ENCODE assay signal across 2 cellular contexts in genomic region chr4:150074064-150074463, GRCh38.
TF ChIP-seq lines count a peak whose summit lies in the region.

No MANE protein-coding gene starts in this region.

TF ChIP-seq in HepG2, 621 proteins besides CTCF, POLR2A, EP300 and RAD21:
- TF ChIP-seq MAFK (conservative IDR thresholded peaks at IDR 0.05 in 1 of 2, IDR thresholded peaks at IDR 0.05 in 1 of 2; ENCODE audit: low read length in 2 of 2) (peak in 1 of 2 experiments; percentile 61; a peak in 3 of 4 replicates), ZNF253 (CRISPR knock-in tag; IDR thresholded peaks at IDR 0.05; ENCODE audit: borderline replicate concordance) (no peak), CC2D1A (CRISPR knock-in tag; IDR thresholded peaks at IDR 0.05) (no peak), SP5 (CRISPR knock-in tag; IDR thresholded peaks at IDR 0.05; ENCODE audit: borderline replicate concordance, low read depth) (no peak), MAFF (IDR thresholded peaks at IDR 0.05; ENCODE audit: low read depth, low read length) (peak; percentile 35; the same call in 1 of the 2 replicates), CBFB (CRISPR knock-in tag; IDR thresholded peaks at IDR 0.05) (no peak), IKZF5 (CRISPR knock-in tag; IDR thresholded peaks at IDR 0.05) (no peak), ZFY (CRISPR knock-in tag; IDR thresholded peaks at IDR 0.05) (no peak), ZNF382 (CRISPR knock-in tag; IDR thresholded peaks at IDR 0.05; ENCODE audit: borderline replicate concordance) (no peak)
- TF ChIP-seq, protein P1, sequence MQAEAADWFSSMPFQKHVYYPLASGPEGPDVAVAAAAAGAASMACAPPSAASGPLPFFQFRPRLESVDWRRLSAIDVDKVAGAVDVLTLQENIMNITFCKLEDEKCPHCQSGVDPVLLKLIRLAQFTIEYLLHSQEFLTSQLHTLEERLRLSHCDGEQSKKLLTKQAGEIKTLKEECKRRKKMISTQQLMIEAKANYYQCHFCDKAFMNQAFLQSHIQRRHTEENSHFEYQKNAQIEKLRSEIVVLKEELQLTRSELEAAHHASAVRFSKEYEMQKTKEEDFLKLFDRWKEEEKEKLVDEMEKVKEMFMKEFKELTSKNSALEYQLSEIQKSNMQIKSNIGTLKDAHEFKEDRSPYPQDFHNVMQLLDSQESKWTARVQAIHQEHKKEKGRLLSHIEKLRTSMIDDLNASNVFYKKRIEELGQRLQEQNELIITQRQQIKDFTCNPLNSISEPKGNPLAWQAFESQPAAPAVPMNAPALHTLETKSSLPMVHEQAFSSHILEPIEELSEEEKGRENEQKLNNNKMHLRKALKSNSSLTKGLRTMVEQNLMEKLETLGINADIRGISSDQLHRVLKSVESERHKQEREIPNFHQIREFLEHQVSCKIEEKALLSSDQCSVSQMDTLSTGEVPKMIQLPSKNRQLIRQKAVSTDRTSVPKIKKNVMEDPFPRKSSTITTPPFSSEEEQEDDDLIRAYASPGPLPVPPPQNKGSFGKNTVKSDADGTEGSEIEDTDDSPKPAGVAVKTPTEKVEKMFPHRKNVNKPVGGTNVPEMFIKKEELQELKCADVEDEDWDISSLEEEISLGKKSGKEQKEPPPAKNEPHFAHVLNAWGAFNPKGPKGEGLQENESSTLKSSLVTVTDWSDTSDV (CRISPR knock-in tag; IDR thresholded peaks at IDR 0.05), result no peak
- TF ChIP-seq, protein P2, sequence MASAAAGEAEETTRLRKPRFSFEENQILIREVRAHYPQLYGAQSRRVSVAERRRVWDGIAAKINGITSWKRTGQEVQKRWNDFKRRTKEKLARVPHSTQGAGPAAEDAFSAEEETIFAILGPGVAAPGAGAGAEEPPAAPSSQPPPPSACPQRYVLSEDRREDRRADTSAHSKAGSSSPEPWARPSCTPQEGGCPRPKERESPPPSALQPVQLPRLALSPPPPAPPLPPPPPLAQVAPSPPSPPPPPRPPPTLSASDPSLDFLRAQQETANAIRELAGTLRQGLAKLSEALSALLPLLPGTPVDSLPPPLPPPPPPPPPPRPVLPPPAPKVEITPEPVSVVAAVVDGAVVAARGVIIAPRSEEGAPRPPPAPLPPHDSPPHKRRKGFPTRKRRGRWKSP (CRISPR knock-in tag; IDR thresholded peaks at IDR 0.05), result no peak

TF ChIP-seq in IMR-90, 13 proteins besides CTCF, POLR2A, EP300 and RAD21:
- no peak for TF ChIP-seq FOS (IDR thresholded peaks at IDR 0.05; ENCODE audit: low read depth, low read length)
- no peak for TF ChIP-seq ELK1 (IDR thresholded peaks at IDR 0.05; ENCODE audit: borderline replicate concordance, low read depth, low read length)
- no peak for TF ChIP-seq BHLHE40 (IDR thresholded peaks at IDR 0.05; ENCODE audit: low read depth, low read length)
- no peak for TF ChIP-seq RCOR1 (IDR thresholded peaks at IDR 0.05; ENCODE audit: insufficient replicate concordance, low read length)
- no peak for TF ChIP-seq SMC3 (IDR thresholded peaks at IDR 0.05; ENCODE audit: low read depth, low read length)
- TF ChIP-seq NFE2L2 (IDR thresholded peaks at IDR 0.05; ENCODE audit: low read depth, low read length), result no peak
- TF ChIP-seq, protein P3, sequence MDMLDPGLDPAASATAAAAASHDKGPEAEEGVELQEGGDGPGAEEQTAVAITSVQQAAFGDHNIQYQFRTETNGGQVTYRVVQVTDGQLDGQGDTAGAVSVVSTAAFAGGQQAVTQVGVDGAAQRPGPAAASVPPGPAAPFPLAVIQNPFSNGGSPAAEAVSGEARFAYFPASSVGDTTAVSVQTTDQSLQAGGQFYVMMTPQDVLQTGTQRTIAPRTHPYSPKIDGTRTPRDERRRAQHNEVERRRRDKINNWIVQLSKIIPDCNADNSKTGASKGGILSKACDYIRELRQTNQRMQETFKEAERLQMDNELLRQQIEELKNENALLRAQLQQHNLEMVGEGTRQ (IDR thresholded peaks at IDR 0.05; ENCODE audit: low read depth, low read length), result no peak
- no peak for TF ChIP-seq MAFK (IDR thresholded peaks at IDR 0.05; ENCODE audit: low read depth, low read length)
- no peak for TF ChIP-seq MAZ (IDR thresholded peaks at IDR 0.05; ENCODE audit: borderline replicate concordance, low read depth, low read length)
- TF ChIP-seq MXI1 (IDR thresholded peaks at IDR 0.05; ENCODE audit: borderline replicate concordance, low read depth, low read length), result no peak
- TF ChIP-seq RFX5 (IDR thresholded peaks at IDR 0.05; ENCODE audit: low read depth, low read length), result no peak
